Comparison of ENCODE assay signal across 1 cellular context in genomic region chr3:31066999-31067398, GRCh38.
TF ChIP-seq lines count a peak whose summit lies in the region.

No MANE protein-coding gene starts in this region.

TF ChIP-seq in HEK293, 187 proteins besides CTCF, POLR2A, EP300 and RAD21 (continued from another document):
- TF ChIP-seq TRIM28 (IDR thresholded peaks at IDR 0.05; ENCODE audit: borderline replicate concordance, low read length) = peak; percentile 60; the same call in 1 of the 2 replicates
- TF ChIP-seq ZNF10 (tag by site-specific recombination; IDR thresholded peaks at IDR 0.05) = no peak
- TF ChIP-seq, protein P1, sequence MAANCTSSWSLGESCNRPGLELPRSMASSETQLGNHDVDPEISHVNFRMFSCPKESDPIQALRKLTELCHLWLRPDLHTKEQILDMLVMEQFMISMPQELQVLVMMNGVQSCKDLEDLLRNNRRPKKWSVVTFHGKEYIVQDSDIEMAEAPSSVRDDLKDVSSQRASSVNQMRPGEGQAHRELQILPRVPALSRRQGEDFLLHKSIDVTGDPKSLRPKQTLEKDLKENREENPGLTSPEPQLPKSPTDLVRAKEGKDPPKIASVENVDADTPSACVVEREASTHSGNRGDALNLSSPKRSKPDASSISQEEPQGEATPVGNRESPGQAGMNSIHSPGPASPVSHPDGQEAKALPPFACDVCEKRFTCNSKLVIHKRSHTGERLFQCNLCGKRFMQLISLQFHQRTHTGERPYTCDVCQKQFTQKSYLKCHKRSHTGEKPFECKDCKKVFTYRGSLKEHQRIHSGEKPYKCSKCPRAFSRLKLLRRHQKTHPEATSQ (tag by site-specific recombination; IDR thresholded peaks at IDR 0.05) = no peak
- TF ChIP-seq ZNF239 (tag by site-specific recombination; IDR thresholded peaks at IDR 0.05) = no peak
- no peak for TF ChIP-seq ZNF133 (tag by site-specific recombination; IDR thresholded peaks at IDR 0.05)
- TF ChIP-seq ZNF341 (tag by site-specific recombination; IDR thresholded peaks at IDR 0.05; ENCODE audit: low read depth) = no peak
- no peak for TF ChIP-seq ZNF146 (tag by site-specific recombination; IDR thresholded peaks at IDR 0.05)
- TF ChIP-seq, protein P2, sequence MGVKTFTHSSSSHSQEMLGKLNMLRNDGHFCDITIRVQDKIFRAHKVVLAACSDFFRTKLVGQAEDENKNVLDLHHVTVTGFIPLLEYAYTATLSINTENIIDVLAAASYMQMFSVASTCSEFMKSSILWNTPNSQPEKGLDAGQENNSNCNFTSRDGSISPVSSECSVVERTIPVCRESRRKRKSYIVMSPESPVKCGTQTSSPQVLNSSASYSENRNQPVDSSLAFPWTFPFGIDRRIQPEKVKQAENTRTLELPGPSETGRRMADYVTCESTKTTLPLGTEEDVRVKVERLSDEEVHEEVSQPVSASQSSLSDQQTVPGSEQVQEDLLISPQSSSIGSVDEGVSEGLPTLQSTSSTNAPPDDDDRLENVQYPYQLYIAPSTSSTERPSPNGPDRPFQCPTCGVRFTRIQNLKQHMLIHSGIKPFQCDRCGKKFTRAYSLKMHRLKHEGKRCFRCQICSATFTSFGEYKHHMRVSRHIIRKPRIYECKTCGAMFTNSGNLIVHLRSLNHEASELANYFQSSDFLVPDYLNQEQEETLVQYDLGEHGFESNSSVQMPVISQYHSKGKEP (tag by site-specific recombination; IDR thresholded peaks at IDR 0.05) = 0 out of 2 replicates have a peak, but pooled peaks have one; percentile 58
- TF ChIP-seq ZNF223 (tag by site-specific recombination; IDR thresholded peaks at IDR 0.05) = no peak
- TF ChIP-seq, protein P3, sequence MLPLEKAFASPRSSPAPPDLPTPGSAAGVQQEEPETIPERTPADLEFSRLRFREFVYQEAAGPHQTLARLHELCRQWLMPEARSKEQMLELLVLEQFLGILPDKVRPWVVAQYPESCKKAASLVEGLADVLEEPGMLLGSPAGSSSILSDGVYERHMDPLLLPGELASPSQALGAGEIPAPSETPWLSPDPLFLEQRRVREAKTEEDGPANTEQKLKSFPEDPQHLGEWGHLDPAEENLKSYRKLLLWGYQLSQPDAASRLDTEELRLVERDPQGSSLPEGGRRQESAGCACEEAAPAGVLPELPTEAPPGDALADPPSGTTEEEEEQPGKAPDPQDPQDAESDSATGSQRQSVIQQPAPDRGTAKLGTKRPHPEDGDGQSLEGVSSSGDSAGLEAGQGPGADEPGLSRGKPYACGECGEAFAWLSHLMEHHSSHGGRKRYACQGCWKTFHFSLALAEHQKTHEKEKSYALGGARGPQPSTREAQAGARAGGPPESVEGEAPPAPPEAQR (tag by site-specific recombination; IDR thresholded peaks at IDR 0.05) = no peak
- no peak for TF ChIP-seq ZNF221 (tag by site-specific recombination; IDR thresholded peaks at IDR 0.05; ENCODE audit: borderline replicate concordance)
- no peak for TF ChIP-seq HOXD13 (CRISPR knock-in tag; IDR thresholded peaks at IDR 0.05; ENCODE audit: borderline replicate concordance)
- TF ChIP-seq, protein P4, sequence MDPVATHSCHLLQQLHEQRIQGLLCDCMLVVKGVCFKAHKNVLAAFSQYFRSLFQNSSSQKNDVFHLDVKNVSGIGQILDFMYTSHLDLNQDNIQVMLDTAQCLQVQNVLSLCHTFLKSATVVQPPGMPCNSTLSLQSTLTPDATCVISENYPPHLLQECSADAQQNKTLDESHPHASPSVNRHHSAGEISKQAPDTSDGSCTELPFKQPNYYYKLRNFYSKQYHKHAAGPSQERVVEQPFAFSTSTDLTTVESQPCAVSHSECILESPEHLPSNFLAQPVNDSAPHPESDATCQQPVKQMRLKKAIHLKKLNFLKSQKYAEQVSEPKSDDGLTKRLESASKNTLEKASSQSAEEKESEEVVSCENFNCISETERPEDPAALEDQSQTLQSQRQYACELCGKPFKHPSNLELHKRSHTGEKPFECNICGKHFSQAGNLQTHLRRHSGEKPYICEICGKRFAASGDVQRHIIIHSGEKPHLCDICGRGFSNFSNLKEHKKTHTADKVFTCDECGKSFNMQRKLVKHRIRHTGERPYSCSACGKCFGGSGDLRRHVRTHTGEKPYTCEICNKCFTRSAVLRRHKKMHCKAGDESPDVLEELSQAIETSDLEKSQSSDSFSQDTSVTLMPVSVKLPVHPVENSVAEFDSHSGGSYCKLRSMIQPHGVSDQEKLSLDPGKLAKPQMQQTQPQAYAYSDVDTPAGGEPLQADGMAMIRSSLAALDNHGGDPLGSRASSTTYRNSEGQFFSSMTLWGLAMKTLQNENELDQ (tag by site-specific recombination; IDR thresholded peaks at IDR 0.05; ENCODE audit: low read depth) = no peak
- TF ChIP-seq ZNF335 (tag by site-specific recombination; conservative IDR thresholded peaks at IDR 0.05) = no peak
- TF ChIP-seq OVOL3 (tag by site-specific recombination; IDR thresholded peaks at IDR 0.05) = no peak
- TF ChIP-seq ZNF629 (tag by site-specific recombination; IDR thresholded peaks at IDR 0.05) = peak; percentile 75
